22 cellular contexts compared by ENCODE assay signal in genomic region chr9:37010180-37010579, GRCh38. TPM values are rescaled to one million over a fixed set of nuclear protein-coding genes. Genes with fewer than 3 reads are reported as not detected.
A peak's percentile ranks its signal among the peaks of the same experiment; 100 is the strongest.
DNase-seq lines count a peak whose midpoint lies in the region; ATAC-seq lines count a peak whose summit lies in the region.
"Had no signal": no experiment of that assay in that cellular context is flagged by ENCODE, and none has a peak within 500 bp of the region (broad histone marks: within the 10 kb centered on the region; RNA-seq: fewer than 3 reads in every experiment).

No MANE protein-coding gene starts in this region.

- H2BK120ac ChIP-seq in mesendoderm (ENCODE audit: low read depth, low read length), result no peak overlapping the region

- H3K9ac ChIP-seq in mesendoderm (ENCODE audit: low read length), result no peak overlapping the region

- H3K23ac ChIP-seq in mesendoderm (ENCODE audit: low read length), result no peak overlapping the region

- no peak overlapping the region for H3K4me3 ChIP-seq in mesendoderm (ENCODE audit: low read length)
- H3K4me3 ChIP-seq: body of pancreas, colonic mucosa, SJSA1, smooth muscle cell had no signal

- no peaks in the 10 kb centered on the region for H3K79me1 ChIP-seq in mesendoderm (ENCODE audit: low read length)

- no peak overlapping the region for H2AK5ac ChIP-seq in mesendoderm (ENCODE audit: low read length)

- no peak for DNase-seq in activated naive CD8-positive, alpha-beta T cell treated with anti-CD3 and anti-CD28 coated beads, Interleukin-2, amount 50 U/mL, for 24 hours
- DNase-seq in activated naive CD8-positive, alpha-beta T cell treated with anti-CD3 and anti-CD28 coated beads for 36 hours, result no peak
- DNase-seq in NCI-H1092 treated with DMSO at 0.1 percent for 48 hours (lab: John Stamatoyannopoulos, UW) (no peak), mesendoderm (no peak), NCI-H2081 (lab: John Stamatoyannopoulos, UW) (no peak)
- DNase-seq: body of pancreas; C1 segment of cervical spinal cord; colonic mucosa; head of caudate nucleus; NCI-H1436 treated with DMSO at 0.1 percent for 48 hours; NCI-H82; stimulated activated CD4-positive, alpha-beta T cell treated with anti-CD3 and anti-CD28 coated beads, Interleukin-4, amount 100 ng/mL, for 4 hours had no signal

- no peaks in the 10 kb centered on the region for H3K4me1 ChIP-seq in mesendoderm (ENCODE audit: control insufficient read depth, low read depth, low read length)
- H3K4me1 ChIP-seq: body of pancreas, colonic mucosa, SJSA1 had no signal

- H3K27me3 Mint-ChIP-seq in activated naive CD8-positive, alpha-beta T cell treated with anti-CD3 and anti-CD28 coated beads, Interleukin-2, amount 50 U/mL, for 24 hours, result peaks cover 48% of the 10 kb centered on the region
- H3K27me3 Mint-ChIP-seq in activated naive CD8-positive, alpha-beta T cell treated with anti-CD3 and anti-CD28 coated beads for 36 hours, result peaks cover 42% of the 10 kb centered on the region
- no peaks in the 10 kb centered on the region for H3K27me3 Mint-ChIP-seq in IgD-negative memory B cell

- H3K4ac ChIP-seq in mesendoderm (ENCODE audit: low read depth, low read length), result no peak overlapping the region

- H3K27ac Mint-ChIP-seq in activated naive CD8-positive, alpha-beta T cell treated with anti-CD3 and anti-CD28 coated beads, Interleukin-2, amount 50 U/mL, for 24 hours, result peak overlapping the region; percentile 68
- no peak overlapping the region for H3K27ac Mint-ChIP-seq in activated naive CD8-positive, alpha-beta T cell treated with anti-CD3 and anti-CD28 coated beads for 36 hours
- H3K27ac Mint-ChIP-seq in IgD-negative memory B cell, result peak overlapping the region; percentile 89 to 99 (median 90)
- H3K27ac Mint-ChIP-seq: activated naive CD8-positive, alpha-beta T cell; activated T-helper 1 cell treated with anti-CD3 and anti-CD28 coated beads, Interleukin-12 subunit alpha, Interleukin-12 subunit beta, Interleukin-2, Interleukin-4 antibody, amounts not matched to agents 30 ng/mL and 10 ng/mL and 1 ng/mL, durations not matched to agents 14 hours and 24 hours and 36 hours had no signal

- peaks cover 2% of the 10 kb centered on the region for H3K4me1 Mint-ChIP-seq in activated naive CD8-positive, alpha-beta T cell treated with anti-CD3 and anti-CD28 coated beads, Interleukin-2, amount 50 U/mL, for 24 hours
- no peaks in the 10 kb centered on the region for H3K4me1 Mint-ChIP-seq in activated naive CD8-positive, alpha-beta T cell treated with anti-CD3 and anti-CD28 coated beads for 36 hours
- H3K4me1 Mint-ChIP-seq in IgD-negative memory B cell, result peaks cover 66 to 76% (median 68%) of the 10 kb centered on the region in 3 donors

- H3K4me2 ChIP-seq in mesendoderm (ENCODE audit: low read length), result no peak overlapping the region
- H3K4me2 ChIP-seq: smooth muscle cell had no signal

- no peak overlapping the region for H3K27ac ChIP-seq in mesendoderm (ENCODE audit: low read depth, low read length)
- H3K27ac ChIP-seq: body of pancreas, colonic mucosa, SJSA1 had no signal

- H2BK15ac ChIP-seq in mesendoderm (replicated peaks; ENCODE audit: low read depth), result no peak overlapping the region

- no peaks in the 10 kb centered on the region for H3K79me2 ChIP-seq in mesendoderm (ENCODE audit: control insufficient read depth, insufficient read depth, low read length)

- no CpG with 5 or more reads among the region's 7 CpGs for WGBS in mesendoderm (ENCODE audit: extremely low coverage, insufficient coverage, low lambda C conversion rate)

- H3K18ac ChIP-seq in mesendoderm (ENCODE audit: low read length), result no peak overlapping the region

- no peak overlapping the region for H4K8ac ChIP-seq in mesendoderm (ENCODE audit: low read depth, low read length)

- H2BK5ac ChIP-seq in mesendoderm (ENCODE audit: low read length), result no peak overlapping the region

- no peaks in the 10 kb centered on the region for H3K9me3 Mint-ChIP-seq in activated naive CD8-positive, alpha-beta T cell treated with anti-CD3 and anti-CD28 coated beads, Interleukin-2, amount 50 U/mL, for 24 hours
- no peaks in the 10 kb centered on the region for H3K9me3 Mint-ChIP-seq in activated naive CD8-positive, alpha-beta T cell treated with anti-CD3 and anti-CD28 coated beads for 36 hours
- no peaks in the 10 kb centered on the region for H3K9me3 Mint-ChIP-seq in IgD-negative memory B cell
- H3K9me3 Mint-ChIP-seq: activated T-helper 1 cell treated with anti-CD3 and anti-CD28 coated beads, Interleukin-12 subunit alpha, Interleukin-12 subunit beta, Interleukin-2, Interleukin-4 antibody, amounts not matched to agents 30 ng/mL and 10 ng/mL and 1 ng/mL, durations not matched to agents 14 hours and 24 hours and 36 hours had no signal

- no peak overlapping the region for H4K5ac ChIP-seq in mesendoderm (ENCODE audit: low read length)

- H3K27me3 ChIP-seq in mesendoderm (ENCODE audit: insufficient read depth, low read length, poor library complexity), result no peaks in the 10 kb centered on the region
- H3K27me3 ChIP-seq: colonic mucosa had no signal

- H3K36me3 Mint-ChIP-seq in activated naive CD8-positive, alpha-beta T cell treated with anti-CD3 and anti-CD28 coated beads, Interleukin-2, amount 50 U/mL, for 24 hours (ENCODE audit: low read depth), result no peaks in the 10 kb centered on the region
- no peaks in the 10 kb centered on the region for H3K36me3 Mint-ChIP-seq in activated naive CD8-positive, alpha-beta T cell treated with anti-CD3 and anti-CD28 coated beads for 36 hours
- peaks cover 22% of the 10 kb centered on the region for H3K36me3 Mint-ChIP-seq in IgD-negative memory B cell
- H3K36me3 Mint-ChIP-seq: activated naive CD8-positive, alpha-beta T cell had no signal

- H3K36me3 ChIP-seq in mesendoderm (ENCODE audit: control insufficient read depth, insufficient read depth, low read length), result no peaks in the 10 kb centered on the region
- H3K36me3 ChIP-seq: colonic mucosa, SJSA1 had no signal

- ATAC-seq in activated naive CD8-positive, alpha-beta T cell treated with anti-CD3 and anti-CD28 coated beads, Interleukin-2, amount 50 U/mL, for 24 hours, result no peak
- peak; percentile 40 for ATAC-seq in GM21515 (IDR thresholded peaks at IDR 0.05; ENCODE audit: unreplicated experiment)
- no peak for ATAC-seq in GM18517 (IDR thresholded peaks at IDR 0.05; ENCODE audit: unreplicated experiment)
- ATAC-seq: body of pancreas, left lobe of liver had no signal

- peak overlapping the region; percentile 11 for H3K4me3 Mint-ChIP-seq in activated naive CD8-positive, alpha-beta T cell treated with anti-CD3 and anti-CD28 coated beads, Interleukin-2, amount 50 U/mL, for 24 hours
- H3K4me3 Mint-ChIP-seq in activated naive CD8-positive, alpha-beta T cell treated with anti-CD3 and anti-CD28 coated beads for 36 hours, result no peak overlapping the region
- H3K4me3 Mint-ChIP-seq in IgD-negative memory B cell, result peak overlapping the region; percentile 60 to 94 (median 88)
- H3K4me3 Mint-ChIP-seq: activated naive CD8-positive, alpha-beta T cell; activated T-helper 1 cell treated with anti-CD3 and anti-CD28 coated beads, Interleukin-12 subunit alpha, Interleukin-12 subunit beta, Interleukin-2, Interleukin-4 antibody, amounts not matched to agents 30 ng/mL and 10 ng/mL and 1 ng/mL, durations not matched to agents 14 hours and 24 hours and 36 hours had no signal

- no peak overlapping the region for H3K56ac ChIP-seq in mesendoderm (ENCODE audit: low read length)

RNA-seq across cellular contexts. Expression of gene PAX5, which starts 23.9 kb away (rescaled TPM):
- 1 to 10 TPM; 2.2 to 2.4 TPM for total RNA-seq in activated naive CD8-positive, alpha-beta T cell treated with anti-CD3 and anti-CD28 coated beads for 36 hours
- polyA plus RNA-seq in IgD-negative memory B cell, result 65.3 TPM
- polyA plus RNA-seq in mesendoderm (2013, experiment 1 of 2), result 0.06 TPM
- 0.08 TPM for polyA plus RNA-seq in mesendoderm (2013, experiment 2 of 2)
- total RNA-seq: MCF 10A, pulmonary artery endothelial cell, SJSA1 had no signal
- polyA plus RNA-seq: smooth muscle cell had no signal
